ENCODE assay signal across 1 cellular context in genomic region chr9:136344544-136345280, GRCh38.
TF ChIP-seq lines count a peak whose summit lies in the region.

No MANE protein-coding gene starts in this region.

TF ChIP-seq in IMR-90, 13 proteins besides CTCF, POLR2A, EP300 and RAD21:
- TF ChIP-seq CEBPB (IDR thresholded peaks at IDR 0.05; ENCODE audit: low read depth, low read length), result no peak
- no peak for TF ChIP-seq MAFK (IDR thresholded peaks at IDR 0.05; ENCODE audit: low read depth, low read length)
- TF ChIP-seq RCOR1 (IDR thresholded peaks at IDR 0.05; ENCODE audit: insufficient replicate concordance, low read length), result no peak
- no peak for TF ChIP-seq SMC3 (IDR thresholded peaks at IDR 0.05; ENCODE audit: low read depth, low read length)
